ENCODE assay signal across 24 cellular contexts in the genomic region with DNA sequence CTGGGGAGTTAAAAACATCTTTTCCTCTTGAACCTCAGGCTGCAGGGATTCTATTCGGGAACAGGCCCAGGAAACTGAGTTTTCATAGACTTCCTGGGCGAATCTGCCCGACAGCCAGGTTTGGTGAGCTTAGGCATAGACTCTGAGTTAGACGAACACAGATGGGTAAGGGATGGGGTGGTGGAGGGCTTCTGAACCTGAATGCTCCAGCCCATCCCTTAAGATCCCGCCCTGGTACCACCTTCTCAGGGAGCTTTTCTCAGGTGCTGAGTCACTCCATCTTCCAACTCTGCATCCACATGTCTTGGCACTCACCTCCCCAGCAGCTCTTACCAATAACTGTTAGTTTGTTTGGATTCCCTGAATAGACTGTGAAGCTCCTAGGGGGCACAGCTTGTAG. TPM values are rescaled to one million over a fixed set of nuclear protein-coding genes. Genes with fewer than 3 reads are reported as not detected.
DNase-seq lines count a peak whose midpoint lies in the region; ATAC-seq and TF ChIP-seq lines count a peak whose summit lies in the region.
"Had no signal": no experiment of that assay in that cellular context is flagged by ENCODE, and none has a peak within 500 bp of the region (broad histone marks: within the 10 kb centered on the region; RNA-seq: fewer than 3 reads in every experiment).

No MANE protein-coding gene starts in this region.

- H3K36me3 ChIP-seq in IMR-90 (ENCODE audit: control insufficient read depth, insufficient read depth, low read length), result peaks cover 7% of the 10 kb centered on the region; the same call in 1 of the 2 replicates
- H3K36me3 ChIP-seq in ascending aorta, result peaks cover 1 to 17% of the 10 kb centered on the region in 2 donors
- peaks cover 0 to 4% of the 10 kb centered on the region in 2 donors for H3K36me3 ChIP-seq in stomach smooth muscle (ENCODE audit: control insufficient read depth in 2 of 2, insufficient read depth in 2 of 2, low read length in 2 of 2)
- no peaks in the 10 kb centered on the region for H3K36me3 ChIP-seq in hepatocyte (replicated peaks; ENCODE audit: insufficient read depth, low read depth)
- H3K36me3 ChIP-seq: breast epithelium, left ventricle myocardium inferior, thyroid gland had no signal

- H3K4me1 ChIP-seq in IMR-90 (ENCODE audit: control insufficient read depth, insufficient read depth, low read length) (peaks cover 42% of the 10 kb centered on the region), ascending aorta (peaks cover 10 to 64% of the 10 kb centered on the region in 2 donors), stomach smooth muscle (ENCODE audit: control insufficient read depth, insufficient read depth, low read length) (peaks cover 44% of the 10 kb centered on the region), hepatocyte (ENCODE audit: insufficient read depth) (peaks cover 29% of the 10 kb centered on the region)
- H3K4me1 ChIP-seq: breast epithelium had no signal

- H4K91ac ChIP-seq in IMR-90 (ENCODE audit: insufficient read depth, low read depth, low read length), result peak overlapping the region; percentile 22; the same call in 1 of the 2 replicates

- intact Hi-C loops in IMR-90 (cut with micrococcal nuclease), result no loop called here
- intact Hi-C loops in ascending aorta (cut with DNase I), result no loop called here

- H3K9me3 Mint-ChIP-seq in activated T-cell treated with anti-CD3 and anti-CD28 coated beads, Interleukin-2, amount 50 U/mL, for 72 hours, result no peaks in the 10 kb centered on the region
- H3K9me3 Mint-ChIP-seq: H9, mesothelial cell of epicardium had no signal

- H3K56ac ChIP-seq in IMR-90 (ENCODE audit: extremely low read depth, insufficient read depth, low read length), result no peak overlapping the region

- dilution Hi-C loops in IMR-90 (cut with HindIII; ENCODE audit: low sequenced_read_pairs, unreplicated experiment), result no loop called here

- H2BK15ac ChIP-seq in IMR-90 (ENCODE audit: low read depth, low read length), result peak overlapping the region; percentile 9; the same call in 1 of the 3 replicates

- no peak overlapping the region for H3K18ac ChIP-seq in IMR-90 (ENCODE audit: low read depth, low read length)

- H3K79me1 ChIP-seq in IMR-90 (ENCODE audit: low read depth in 1 of 2, low read length in 2 of 2), result peaks cover 54 to 86% of the 10 kb centered on the region in 2 experiments

- H3K4me2 ChIP-seq in IMR-90 (ENCODE audit: low read depth, low read length), result no peak overlapping the region
- no peak overlapping the region for H3K4me2 ChIP-seq in hepatocyte

- H3K4me1 Mint-ChIP-seq in activated T-cell treated with anti-CD3 and anti-CD28 coated beads, Interleukin-2, amount 50 U/mL, for 72 hours (ENCODE audit: low read depth), result peaks cover 86% of the 10 kb centered on the region
- H3K4me1 Mint-ChIP-seq: H9 had no signal

- H4K5ac ChIP-seq in IMR-90 (ENCODE audit: low read depth, low read length), result no peak overlapping the region

- H4K20me1 ChIP-seq in IMR-90 (ENCODE audit: insufficient read depth, low read length), result peaks cover 59% of the 10 kb centered on the region
- H4K20me1 ChIP-seq in hepatocyte (ENCODE audit: insufficient read depth, poor library complexity, severe bottlenecking), result no peaks in the 10 kb centered on the region

- peak overlapping the region; percentile 34; the same call in 1 of the 2 replicates for H2BK120ac ChIP-seq in IMR-90 (ENCODE audit: low read depth, low read length)

- H3K23ac ChIP-seq in IMR-90 (ENCODE audit: low read depth, low read length), result no peak overlapping the region

- peaks cover 19% of the 10 kb centered on the region for H3K79me2 ChIP-seq in hepatocyte

- H3K27ac ChIP-seq in IMR-90 (ENCODE audit: insufficient read depth, low read length) (no peak overlapping the region), ascending aorta (peak overlapping the region; percentile 76 to 98), stomach smooth muscle (ENCODE audit: low read length) (peak overlapping the region; percentile 49), hepatocyte (no peak overlapping the region)
- H3K27ac ChIP-seq: breast epithelium, C4-2B, left ventricle myocardium inferior, thyroid gland had no signal

- no peak for TF ChIP-seq RAD21 in IMR-90 (IDR thresholded peaks at IDR 0.05; ENCODE audit: low read length)

- no peak for TF ChIP-seq CTCF in IMR-90 (conservative IDR thresholded peaks at IDR 0.05; ENCODE audit: low read depth, low read length)
- TF ChIP-seq CTCF in ascending aorta (IDR thresholded peaks at IDR 0.05), result no peak
- TF ChIP-seq CTCF in hepatocyte (IDR thresholded peaks at IDR 0.05; ENCODE audit: poor library complexity), result no peak

- no peak overlapping the region for H2AK9ac ChIP-seq in IMR-90 (replicated peaks; ENCODE audit: low read depth, low read length, poor library complexity)

- POLR2A ChIA-PET in IMR-90 (lab: Charles Lee; ENCODE audit: unreplicated experiment), result no interaction called here

- peak overlapping the region in 1 of 2 experiments; percentile 49; a peak in 3 of 4 replicates for H4K8ac ChIP-seq in IMR-90 (ENCODE audit: low read depth in 2 of 2, low read length in 2 of 2)

- no peaks in the 10 kb centered on the region for H3K9me2 ChIP-seq in hepatocyte (replicated peaks; ENCODE audit: insufficient read depth)

- no peak for TF ChIP-seq POLR2A in IMR-90 (IDR thresholded peaks at IDR 0.05; ENCODE audit: low read depth, low read length)

- DNase-seq in activated T-cell treated with anti-CD3 and anti-CD28 coated beads, Interleukin-2, amount 50 U/mL, for 72 hours, result no peak
- DNase-seq in activated T-cell treated with anti-CD3 and anti-CD28 coated beads, Interleukin-2, amount 50 U/mL, for 48 hours, result no peak
- DNase-seq in IMR-90, result no peak
- peak in 1 of 2 donors; percentile 2 for DNase-seq in ascending aorta (ENCODE audit: low spot score in 2 of 2)
- no peak for DNase-seq in effector CD8-positive, alpha-beta T cell (lab: John Stamatoyannopoulos, UW)
- no peak for DNase-seq in hepatocyte (ENCODE audit: low spot score)
- DNase-seq: activated CD4-positive, alpha-beta T cell treated with anti-CD3 and anti-CD28 coated beads, Interleukin-2, amount 50 U/mL, for 4 hours; cortex of kidney; H9; left ventricle myocardium inferior; naive thymus-derived CD8-positive, alpha-beta T cell; NCI-H1048; NCI-H187; NCI-H524 treated with DMSO at 0.1 percent for 48 hours; retina; small intestine; stimulated activated CD4-positive, alpha-beta T cell treated with anti-CD3 and anti-CD28 coated beads, Interleukin-2, amount 100 ng/mL, for 24 hours; T-helper 17 cell; thyroid gland had no signal

- H3K27ac Mint-ChIP-seq in activated T-cell treated with anti-CD3 and anti-CD28 coated beads, Interleukin-2, amount 50 U/mL, for 72 hours, result peak overlapping the region; percentile 96
- H3K27ac Mint-ChIP-seq: H9, mesothelial cell of epicardium had no signal

- ATAC-seq in activated T-cell treated with anti-CD3 and anti-CD28 coated beads, Interleukin-2, amount 50 U/mL, for 72 hours (replicated peaks in 1 of 2), result no peak
- no peak for ATAC-seq in IMR-90 (ENCODE audit: low read depth)
- ATAC-seq in SK-N-SH treated with all-trans-retinoic acid at 6 μM for 48 hours, result no peak
- ATAC-seq: naive thymus-derived CD8-positive, alpha-beta T cell; T-helper 17 cell had no signal

- H3K27me3 Mint-ChIP-seq in activated T-cell treated with anti-CD3 and anti-CD28 coated beads, Interleukin-2, amount 50 U/mL, for 72 hours (ENCODE audit: low read depth), result no peaks in the 10 kb centered on the region
- H3K27me3 Mint-ChIP-seq: naive thymus-derived CD8-positive, alpha-beta T cell; T-helper 17 cell had no signal

- peaks cover 60% of the 10 kb centered on the region for H3K9me1 ChIP-seq in IMR-90 (ENCODE audit: insufficient read depth, low read length)

- no peak overlapping the region; the same call in 1 of the 2 replicates for H2BK20ac ChIP-seq in IMR-90 (ENCODE audit: low read depth, low read length)

- H3K9ac ChIP-seq in IMR-90 (ENCODE audit: low read depth, low read length) (no peak overlapping the region), stomach smooth muscle (ENCODE audit: low read length in 2 of 2) (no peak overlapping the region)

- 60% methylated on average over 1 of the region's 5 CpGs; no CpG with 5 or more reads in 1 of the 2 experiments for WGBS in IMR-90 (ENCODE audit: extremely low coverage in 2 of 2, insufficient read length in 1 of 2), 2 experiments
- whole genome bisulfite sequencing in hepatocyte (ENCODE audit: low lambda C conversion rate, missing lambda C conversion rate), result 77% methylated on average over 5 of the region's 5 CpGs

- H2BK5ac ChIP-seq in IMR-90 (ENCODE audit: low read depth, low read length, poor library complexity, severe bottlenecking), result peak overlapping the region; percentile 18

- no peaks in the 10 kb centered on the region for H3K9me3 ChIP-seq in IMR-90 (ENCODE audit: control insufficient read depth, insufficient read depth, low read length)
- H3K9me3 ChIP-seq in ascending aorta, result no peaks in the 10 kb centered on the region
- no peaks in the 10 kb centered on the region for H3K9me3 ChIP-seq in stomach smooth muscle (ENCODE audit: control insufficient read depth in 2 of 2, low read length in 2 of 2)
- no peaks in the 10 kb centered on the region for H3K9me3 ChIP-seq in hepatocyte (ENCODE audit: low read depth)
- H3K9me3 ChIP-seq: breast epithelium, left ventricle myocardium inferior, thyroid gland had no signal

- in situ Hi-C loops in IMR-90 (cut with MboI; ENCODE audit: low sequenced_read_pairs), result no loop called here

- H3K4ac ChIP-seq in IMR-90 (ENCODE audit: low read depth, low read length), result peak overlapping the region; percentile 67

- H3K36me3 Mint-ChIP-seq in activated T-cell treated with anti-CD3 and anti-CD28 coated beads, Interleukin-2, amount 50 U/mL, for 72 hours (ENCODE audit: insufficient read depth in 2 of 2), result peaks cover 8 to 21% of the 10 kb centered on the region in 2 donors
- H3K36me3 Mint-ChIP-seq: mesothelial cell of epicardium; naive thymus-derived CD8-positive, alpha-beta T cell had no signal

- no TSS peak for BruUV-seq in IMR-90 (replicated peaks; lab: Mats Ljungman, UMichigan)

- CTCF ChIA-PET in IMR-90 (lab: Yijun Ruan, JAX), result no interaction called here

- H3K4me3 ChIP-seq in IMR-90 (ENCODE audit: insufficient read depth, low read depth, low read length), result no peak overlapping the region
- H3K4me3 ChIP-seq in ascending aorta, result no peak overlapping the region
- no peak overlapping the region for H3K4me3 ChIP-seq in stomach smooth muscle (ENCODE audit: low read length in 2 of 2)
- no peak overlapping the region for H3K4me3 ChIP-seq in hepatocyte
- H3K4me3 ChIP-seq: breast epithelium, left ventricle myocardium inferior, thyroid gland had no signal

- no peaks in the 10 kb centered on the region for H3K27me3 ChIP-seq in IMR-90 (ENCODE audit: control insufficient read depth, insufficient read depth, low read length)
- no peaks in the 10 kb centered on the region for H3K27me3 ChIP-seq in ascending aorta
- no peaks in the 10 kb centered on the region for H3K27me3 ChIP-seq in stomach smooth muscle (ENCODE audit: control insufficient read depth in 1 of 2, insufficient read depth in 2 of 2, low read length in 2 of 2)
- no peaks in the 10 kb centered on the region for H3K27me3 ChIP-seq in hepatocyte
- H3K27me3 ChIP-seq: breast epithelium, thyroid gland had no signal

- peak overlapping the region; percentile 46; the same call in 1 of the 2 replicates for H2AK5ac ChIP-seq in IMR-90 (ENCODE audit: low read depth, low read length)

- peak overlapping the region; percentile 76; the same call in 1 of the 2 replicates for H3K14ac ChIP-seq in IMR-90 (replicated peaks; ENCODE audit: low read depth, low read length)

- H3K4me3 Mint-ChIP-seq in activated T-cell treated with anti-CD3 and anti-CD28 coated beads, Interleukin-2, amount 50 U/mL, for 72 hours, result peak overlapping the region; percentile 1 to 73
- H3K4me3 Mint-ChIP-seq: H9; mesothelial cell of epicardium; naive thymus-derived CD8-positive, alpha-beta T cell; T-helper 17 cell had no signal

- H2AFZ ChIP-seq in IMR-90 (replicated peaks; ENCODE audit: low read length, poor library complexity) (no peak overlapping the region), hepatocyte (no peak overlapping the region)

RNA-seq across cellular contexts. Expression of a gene that starts 37.4 kb away (rescaled TPM):
- total RNA-seq in activated T-cell treated with anti-CD3 and anti-CD28 coated beads, Interleukin-2, amount 50 U/mL, for 72 hours, result 100 to 1,000 TPM; 227 to 322 TPM
- total RNA-seq in IMR-90 (2012; rRNA removed) (285 and 336 TPM in 2 replicates), ascending aorta (237 TPM), hepatocyte (55.6 and 56.0 TPM in 2 replicates)
- polyA plus RNA-seq in IMR-90 (2012; rRNA removed) (141 and 170 TPM in 2 replicates), hepatocyte (36.8 and 55.8 TPM in 2 replicates)
- 63.9 and 84.9 TPM in 2 replicates for polyA plus RNA-seq in IMR-90 (2012; cell fraction: cytosol; rRNA removed)
- polyA plus RNA-seq in IMR-90 (2012; cell fraction: nucleus; rRNA removed; ENCODE audit: low replicate concordance), result 109 and 162 TPM in 2 replicates

Comparison
In these comparisons a context has a peak if more than half of its experiments do, and no peak if none do; other contexts are left out.
1. H3K27ac ChIP-seq: peak in ascending aorta (2 of 2) and stomach smooth muscle (single experiment); none in IMR-90 (single experiment) and hepatocyte (single experiment).